ENCODE assay signal across 8 cellular contexts in genomic region chr3:50359760-50360110, GRCh38. TPM values are rescaled to one million over a fixed set of nuclear protein-coding genes. Genes with fewer than 3 reads are reported as not detected.
DNase-seq lines count a peak whose midpoint lies in the region; ATAC-seq lines count a peak whose summit lies in the region.

No MANE protein-coding gene starts in this region.

- H3K27me3 Mint-ChIP-seq in CD8-positive, alpha-beta memory T cell = peaks cover 0 to 2% of the 10 kb centered on the region in 2 donors
- no peaks in the 10 kb centered on the region for H3K27me3 Mint-ChIP-seq in activated naive CD8-positive, alpha-beta T cell treated with anti-CD3 and anti-CD28 coated beads, Interleukin-2, amount 50 U/mL, for 24 hours
- H3K27me3 Mint-ChIP-seq in naive thymus-derived CD4-positive, alpha-beta T cell = no peaks in the 10 kb centered on the region

- CTCF ChIA-PET in CD8-positive, alpha-beta memory T cell (lab: Charles Lee) = interaction anchor here (0.6 to 1.9 kb wide), 2 partner anchors 9 to 11 kb away, joined by 3 to 9 read pairs; partner anchors contain the start of genes CYB561D2 and NPRL2
- CTCF ChIA-PET in naive thymus-derived CD4-positive, alpha-beta T cell (lab: Charles Lee) = no interaction called here

- H3K4me3 ChIP-seq in CD8-positive, alpha-beta memory T cell (ENCODE audit: low read length) = peak overlapping the region; percentile 95
- H3K4me3 ChIP-seq in naive thymus-derived CD4-positive, alpha-beta T cell (ENCODE audit: low read length) = peak overlapping the region; percentile 88

- DNase-seq in CD8-positive, alpha-beta memory T cell = no peak
- no peak for DNase-seq in activated naive CD8-positive, alpha-beta T cell treated with anti-CD3 and anti-CD28 coated beads, Interleukin-2, amount 50 U/mL, for 24 hours
- DNase-seq in naive thymus-derived CD4-positive, alpha-beta T cell = no peak
- DNase-seq in NCI-H1048 (lab: John Stamatoyannopoulos, UW) = no peak
- no peak for DNase-seq in retina
- DNase-seq in LoVo (ENCODE audit: low spot score) = no peak
- no peak for DNase-seq in head of caudate nucleus

- H3K9me3 ChIP-seq in CD8-positive, alpha-beta memory T cell (ENCODE audit: low read length) = no peaks in the 10 kb centered on the region
- H3K9me3 ChIP-seq in naive thymus-derived CD4-positive, alpha-beta T cell (ENCODE audit: control insufficient read depth in 2 of 3, low read length in 3 of 3) = no peaks in the 10 kb centered on the region

- peaks cover 0 to 37% (median 0%) of the 10 kb centered on the region in 3 donors for H3K36me3 Mint-ChIP-seq in CD8-positive, alpha-beta memory T cell
- H3K36me3 Mint-ChIP-seq in activated naive CD8-positive, alpha-beta T cell treated with anti-CD3 and anti-CD28 coated beads, Interleukin-2, amount 50 U/mL, for 24 hours (ENCODE audit: low read depth) = peaks cover 8% of the 10 kb centered on the region
- peaks cover 0 to 7% (median 0%) of the 10 kb centered on the region in 5 donors for H3K36me3 Mint-ChIP-seq in naive thymus-derived CD4-positive, alpha-beta T cell

- peaks cover 36 to 61% (median 38%) of the 10 kb centered on the region in 3 donors for H3K4me1 Mint-ChIP-seq in CD8-positive, alpha-beta memory T cell
- peaks cover 38% of the 10 kb centered on the region for H3K4me1 Mint-ChIP-seq in activated naive CD8-positive, alpha-beta T cell treated with anti-CD3 and anti-CD28 coated beads, Interleukin-2, amount 50 U/mL, for 24 hours
- H3K4me1 Mint-ChIP-seq in naive thymus-derived CD4-positive, alpha-beta T cell = peaks cover 32 to 53% (median 39%) of the 10 kb centered on the region in 7 donors

- peak overlapping the region; percentile 81 to 99 (median 96) for H3K27ac Mint-ChIP-seq in CD8-positive, alpha-beta memory T cell
- peak overlapping the region; percentile 91 for H3K27ac Mint-ChIP-seq in activated naive CD8-positive, alpha-beta T cell treated with anti-CD3 and anti-CD28 coated beads, Interleukin-2, amount 50 U/mL, for 24 hours
- H3K27ac Mint-ChIP-seq in naive thymus-derived CD4-positive, alpha-beta T cell = peak overlapping the region; percentile 73 to 98 (median 96)

- intact Hi-C loops in naive thymus-derived CD4-positive, alpha-beta T cell (cut with micrococcal nuclease) = loop anchor here (1.0 to 10.0 kb wide), 16 partner anchors 8 to 1645 kb away; partner anchors contain the start of genes HEMK1 (in 2 of the 2), IFRD2 (in 2 of the 2), TUSC2 (in 2 of the 2) and DCAF1 (in 1 of the 2)
- intact Hi-C loops in head of caudate nucleus (cut with DNase I) = loop anchor here (1.0 to 5.0 kb wide), 2 partner anchors 8 to 208 kb away; partner anchors contain the start of genes C3orf18 and HEMK1

- no peaks in the 10 kb centered on the region for H3K27me3 ChIP-seq in CD8-positive, alpha-beta memory T cell (ENCODE audit: insufficient read depth, low read length, poor library complexity, severe bottlenecking)
- no peaks in the 10 kb centered on the region for H3K27me3 ChIP-seq in naive thymus-derived CD4-positive, alpha-beta T cell (ENCODE audit: control insufficient read depth in 2 of 2, insufficient read depth in 2 of 2, low read length in 2 of 2)

- H3K27ac ChIP-seq in CD8-positive, alpha-beta memory T cell (ENCODE audit: low read depth, low read length) = no peak overlapping the region
- peak overlapping the region; percentile 93 for H3K27ac ChIP-seq in naive thymus-derived CD4-positive, alpha-beta T cell (ENCODE audit: low read depth, low read length)

- peak overlapping the region; percentile 94 to 99 (median 96) for H3K4me3 Mint-ChIP-seq in CD8-positive, alpha-beta memory T cell
- peak overlapping the region; percentile 95 for H3K4me3 Mint-ChIP-seq in activated naive CD8-positive, alpha-beta T cell treated with anti-CD3 and anti-CD28 coated beads, Interleukin-2, amount 50 U/mL, for 24 hours
- peak overlapping the region; percentile 91 to 99 (median 98) for H3K4me3 Mint-ChIP-seq in naive thymus-derived CD4-positive, alpha-beta T cell

- no peaks in the 10 kb centered on the region for H3K36me3 ChIP-seq in CD8-positive, alpha-beta memory T cell (ENCODE audit: insufficient read depth, low read length)
- peaks cover 0 to 36% (median 5%) of the 10 kb centered on the region in 3 experiments for H3K36me3 ChIP-seq in naive thymus-derived CD4-positive, alpha-beta T cell (ENCODE audit: control insufficient read depth in 2 of 3, insufficient read depth in 3 of 3, low read length in 3 of 3)

- H3K4me1 ChIP-seq in CD8-positive, alpha-beta memory T cell (ENCODE audit: insufficient read depth, low read length) = peaks cover 44% of the 10 kb centered on the region
- H3K4me1 ChIP-seq in naive thymus-derived CD4-positive, alpha-beta T cell (ENCODE audit: control insufficient read depth in 2 of 2, insufficient read depth in 2 of 2, low read length in 2 of 2) = peaks cover 30 to 34% of the 10 kb centered on the region in 2 donors

- POLR2A ChIA-PET in CD8-positive, alpha-beta memory T cell (lab: Charles Lee) = interaction anchor here (1.1 to 1.6 kb wide), 3 partner anchors 9 to 209 kb away, joined by 3 to 13 read pairs (median 3); partner anchors contain the start of genes CYB561D2, HEMK1, NPRL2 and RASSF1
- POLR2A ChIA-PET in naive thymus-derived CD4-positive, alpha-beta T cell (lab: Charles Lee) = interaction anchor here (1.0 to 28.0 kb wide), 3 partner anchors 25 to 557 kb away, joined by 3 to 656 read pairs (median 6); partner anchors contain the start of genes C3orf18, CYB561D2, HYAL2 and INKA1

- peak; percentile 1 for ATAC-seq in HG02763 (IDR thresholded peaks at IDR 0.05; ENCODE audit: unreplicated experiment)
- ATAC-seq in activated naive CD8-positive, alpha-beta T cell treated with anti-CD3 and anti-CD28 coated beads, Interleukin-2, amount 50 U/mL, for 24 hours = no peak
- ATAC-seq in naive thymus-derived CD4-positive, alpha-beta T cell = peak; percentile 19

- H3K9me3 Mint-ChIP-seq in CD8-positive, alpha-beta memory T cell = no peaks in the 10 kb centered on the region
- no peaks in the 10 kb centered on the region for H3K9me3 Mint-ChIP-seq in activated naive CD8-positive, alpha-beta T cell treated with anti-CD3 and anti-CD28 coated beads, Interleukin-2, amount 50 U/mL, for 24 hours
- no peaks in the 10 kb centered on the region for H3K9me3 Mint-ChIP-seq in naive thymus-derived CD4-positive, alpha-beta T cell

RNA-seq across cellular contexts. Expression of gene TMEM115, which starts 0.4 kb away (rescaled TPM):
- 10 to 100 TPM; 30.5 to 33.2 TPM for total RNA-seq in CD8-positive, alpha-beta memory T cell
- 47.2 TPM for polyA plus RNA-seq in CD8-positive, alpha-beta memory T cell
- 10 to 100 TPM; 17.7 to 32.4 (median 19.9) TPM for total RNA-seq in naive thymus-derived CD4-positive, alpha-beta T cell
- polyA plus RNA-seq in naive thymus-derived CD4-positive, alpha-beta T cell = 10 to 100 TPM; 26.0 to 40.9 TPM

RNA-seq across cellular contexts. Expression of gene CYB561D2, which starts 9.1 kb away (rescaled TPM):
- 10 to 100 TPM; 32.4 to 37.7 TPM for total RNA-seq in CD8-positive, alpha-beta memory T cell
- 78.2 TPM for polyA plus RNA-seq in CD8-positive, alpha-beta memory T cell
- total RNA-seq in naive thymus-derived CD4-positive, alpha-beta T cell = 10 to 100 TPM; 23.3 to 42.6 (median 32.8) TPM
- polyA plus RNA-seq in naive thymus-derived CD4-positive, alpha-beta T cell = 10 to 100 TPM; 42.4 to 52.9 TPM

RNA-seq across cellular contexts. Expression of gene NPRL2, which starts 9.2 kb away (rescaled TPM):
- 10 to 100 TPM; 44.6 to 48.0 TPM for total RNA-seq in CD8-positive, alpha-beta memory T cell
- 59.5 TPM for polyA plus RNA-seq in CD8-positive, alpha-beta memory T cell
- total RNA-seq in naive thymus-derived CD4-positive, alpha-beta T cell = 10 to 100 TPM; 35.3 to 48.9 (median 47.7) TPM
- polyA plus RNA-seq in naive thymus-derived CD4-positive, alpha-beta T cell = 10 to 100 TPM; 27.2 to 36.2 TPM

RNA-seq across cellular contexts. Expression of gene ZMYND10, which starts 14.2 kb away (rescaled TPM):
- 1 to 10 TPM in 1 of 2 experiments, under 1 TPM in 1; 0.97 to 1.3 TPM for total RNA-seq in CD8-positive, alpha-beta memory T cell
- 1.1 TPM for polyA plus RNA-seq in CD8-positive, alpha-beta memory T cell
- total RNA-seq in naive thymus-derived CD4-positive, alpha-beta T cell = 1 to 10 TPM in 4 of 5 experiments, under 1 TPM in 1; 0.91 to 3.8 (median 2.8) TPM
- polyA plus RNA-seq in naive thymus-derived CD4-positive, alpha-beta T cell = under 1 TPM; 0.07 to 0.30 TPM

RNA-seq across cellular contexts. Expression of gene RASSF1, which starts 19.1 kb away (rescaled TPM):
- total RNA-seq in CD8-positive, alpha-beta memory T cell = 10 to 100 TPM; 70.8 to 71.9 TPM
- 152 TPM for polyA plus RNA-seq in CD8-positive, alpha-beta memory T cell
- total RNA-seq in naive thymus-derived CD4-positive, alpha-beta T cell = 100 to 1,000 TPM in 1 of 5 experiments, 10 to 100 TPM in 4; 39.4 to 105 (median 69.6) TPM
- polyA plus RNA-seq in naive thymus-derived CD4-positive, alpha-beta T cell = 10 to 100 TPM; 32.7 to 47.9 TPM
